Comparison of ENCODE assay signal across 9 cellular contexts in genomic region chr6:166707045-166707444, GRCh38.
DNase-seq lines count a peak whose midpoint lies in the region; ATAC-seq and TF ChIP-seq lines count a peak whose summit lies in the region.
"Had no signal": no experiment of that assay in that cellular context is flagged by ENCODE, and none has a peak within 500 bp of the region (broad histone marks: within the 10 kb centered on the region; RNA-seq: fewer than 3 reads in every experiment).

No MANE protein-coding gene starts in this region.

- H3K27ac ChIP-seq in caudate nucleus (ENCODE audit: low read depth, low read length) (no peak overlapping the region), lower lobe of right lung (no peak overlapping the region)
- H3K27ac ChIP-seq: HL-60 had no signal

- peak; percentile 10 for TF ChIP-seq CTCF in AG09319 (IDR thresholded peaks at IDR 0.05; ENCODE audit: low read depth, low read length)
- peak; percentile 57 for TF ChIP-seq CTCF in lower lobe of right lung (IDR thresholded peaks at IDR 0.05)

- DNase-seq in AG09319 (ENCODE audit: extremely low read depth, low read depth) (no peak), NCI-H345 treated with DMSO at 0.1 percent for 48 hours (lab: John Stamatoyannopoulos, UW; ENCODE audit: unreplicated experiment) (peak; percentile 20), caudate nucleus (lab: John Stamatoyannopoulos, UW) (peak in 33 of 61 donors; percentile 7 to 53 (median 24)), lower lobe of right lung (peak; percentile 81), OCI-M2 (lab: John Stamatoyannopoulos, UW; ENCODE audit: unreplicated experiment) (no peak)

- H3K9me3 ChIP-seq in lower lobe of right lung = no peaks in the 10 kb centered on the region

- no peak overlapping the region for H3K4me3 ChIP-seq in lower lobe of right lung

- H3K36me3 ChIP-seq in lower lobe of right lung = no peaks in the 10 kb centered on the region

- intact Hi-C loops in lower lobe of right lung (cut with DNase I) = no loop called here

- no peaks in the 10 kb centered on the region for H3K27me3 ChIP-seq in lower lobe of right lung (ENCODE audit: low read depth)

- H3K4me1 ChIP-seq in lower lobe of right lung = peaks cover 11% of the 10 kb centered on the region

- ATAC-seq in GM18502 (IDR thresholded peaks at IDR 0.05; ENCODE audit: poor library complexity, unreplicated experiment) (peak; percentile 71), lower lobe of right lung (peak; percentile 85 to 90), GM21786 (IDR thresholded peaks at IDR 0.05; ENCODE audit: unreplicated experiment) (no peak), GM19328 (IDR thresholded peaks at IDR 0.05; ENCODE audit: unreplicated experiment) (no peak)

Comparison
In these comparisons a context has a peak if more than half of its experiments do, and no peak if none do; other contexts are left out.
1. DNase-seq: peak in NCI-H345 treated with DMSO at 0.1 percent for 48 hours (single experiment), caudate nucleus (33 of 61) and lower lobe of right lung (single experiment); none in AG09319 (single experiment) and OCI-M2 (single experiment).
2. ATAC-seq: peak in GM18502 (single experiment) and lower lobe of right lung (2 of 2); none in GM21786 (single experiment) and GM19328 (single experiment).